Comparison of ENCODE assay signal across 8 cellular contexts in genomic region chr5:1479581-1480188, GRCh38. TPM values are rescaled to one million over a fixed set of nuclear protein-coding genes. Genes with fewer than 3 reads are reported as not detected.
A peak's percentile ranks its signal among the peaks of the same experiment; 100 is the strongest.
DNase-seq lines count a peak whose midpoint lies in the region; ATAC-seq and TF ChIP-seq lines count a peak whose summit lies in the region.

No MANE protein-coding gene starts in this region.

- H3K27me3 ChIP-seq in parathyroid adenoma (ENCODE audit: control insufficient read depth, insufficient read depth, low read length) = no peaks in the 10 kb centered on the region

- peak; percentile 73 for TF ChIP-seq CTCF in fibroblast of pulmonary artery (IDR thresholded peaks at IDR 0.05; ENCODE audit: low read length, missing control alignments)
- TF ChIP-seq CTCF in parathyroid adenoma (IDR thresholded peaks at IDR 0.05) = peak; percentile 28

- H3K4me1 ChIP-seq in parathyroid adenoma = no peaks in the 10 kb centered on the region

- H3K4me3 ChIP-seq in fibroblast of pulmonary artery (replicated peaks; ENCODE audit: low read depth, low read length) (no peak overlapping the region), parathyroid adenoma (ENCODE audit: low read depth, low read length) (no peak overlapping the region)

- no peak for ATAC-seq in GM21786 (IDR thresholded peaks at IDR 0.05; ENCODE audit: unreplicated experiment)
- no peak for ATAC-seq in HG03457 (IDR thresholded peaks at IDR 0.05; ENCODE audit: unreplicated experiment)

- DNase-seq in ELR (ENCODE audit: low read depth) = peak; percentile 15
- DNase-seq in LHCN-M2 (ENCODE audit: low read depth) = peak; percentile 11
- DNase-seq in activated CD8-positive, alpha-beta memory T cell treated with anti-CD3 and anti-CD28 coated beads, Interleukin-2, amount 50 U/mL, for 4 hours = peak; percentile 67
- peak; percentile 70 for DNase-seq in fibroblast of pulmonary artery (ENCODE audit: low read depth)
- DNase-seq in NCI-H510A (lab: John Stamatoyannopoulos, UW) = no peak

- H3K36me3 ChIP-seq in parathyroid adenoma (ENCODE audit: control insufficient read depth, insufficient read depth, low read length) = no peaks in the 10 kb centered on the region

- no peak overlapping the region for H3K9ac ChIP-seq in parathyroid adenoma

- H2AFZ ChIP-seq in parathyroid adenoma = no peak overlapping the region

- no peaks in the 10 kb centered on the region for H3K79me2 ChIP-seq in parathyroid adenoma

- no peak overlapping the region for H3K27ac ChIP-seq in parathyroid adenoma

- no peak overlapping the region for H3K4me2 ChIP-seq in parathyroid adenoma (ENCODE audit: low read length)

- no peaks in the 10 kb centered on the region for H3K9me3 ChIP-seq in parathyroid adenoma (ENCODE audit: control insufficient read depth, low read length)

RNA-seq across cellular contexts. Expression of gene SLC6A3, which starts 34.4 kb away (rescaled TPM):
- not detected in 2 replicates for total RNA-seq in LHCN-M2 (2014; rRNA removed)
- polyA plus RNA-seq in LHCN-M2 (2012) = not detected

RNA-seq across cellular contexts. Expression of gene LPCAT1, which starts 44.1 kb away (rescaled TPM):
- total RNA-seq in LHCN-M2 (2014; rRNA removed) = 24.8 and 30.8 TPM in 2 replicates
- 6.3 TPM for polyA plus RNA-seq in LHCN-M2 (2012)
